26 cellular contexts compared by ENCODE assay signal in genomic region chr2:85867556-85868292, GRCh38.
"Had no signal": no experiment of that assay in that cellular context is flagged by ENCODE, and none has a peak within 500 bp of the region (broad histone marks: within the 10 kb centered on the region; RNA-seq: fewer than 3 reads in every experiment).

No MANE protein-coding gene starts in this region.

- H3K36me3 ChIP-seq: left ventricle myocardium inferior, neutrophil, pancreas, transverse colon, vagina had no signal

- H3K27me3 Mint-ChIP-seq: activated CD4-positive, alpha-beta memory T cell treated with anti-CD3 and anti-CD28 coated beads, Interleukin-2, amount 10 ng/mL, durations not matched to agents 7 days and 5 days; activated naive CD4-positive, alpha-beta T cell treated with anti-CD3 and anti-CD28 coated beads, Interleukin-2, amount 10 ng/mL, durations not matched to agents 7 days and 5 days; activated T-cell treated with anti-CD3 and anti-CD28 coated beads, Interleukin-2, amount 50 U/mL, for 24 hours; naive thymus-derived CD4-positive, alpha-beta T cell; stimulated activated naive CD8-positive, alpha-beta T cell treated with anti-CD3 and anti-CD28 coated beads, Interleukin-15, amount 100 ng/mL, for 72 hours had no signal

- H3K9me3 ChIP-seq: adrenal gland, esophagus muscularis mucosa, gastroesophageal sphincter, heart left ventricle, left ventricle myocardium inferior, neutrophil, pancreas, right lobe of liver, suprapubic skin, transverse colon, vagina had no signal

- H3K27ac ChIP-seq: adrenal gland, esophagus muscularis mucosa, gastroesophageal sphincter, heart left ventricle, left ventricle myocardium inferior, neutrophil, pancreas, right lobe of liver, suprapubic skin, transverse colon, vagina, VCaP had no signal

- DNase-seq: activated CD4-positive, alpha-beta memory T cell treated with anti-CD3 and anti-CD28 coated beads, Interleukin-2, amount 10 ng/mL, durations not matched to agents 7 days and 5 days; activated CD4-positive, alpha-beta T cell treated with anti-CD3 and anti-CD28 coated beads for 4 hours; activated naive CD4-positive, alpha-beta T cell treated with anti-CD3 and anti-CD28 coated beads, Interleukin-2, amount 10 ng/mL, durations not matched to agents 7 days and 5 days; activated T-cell treated with anti-CD3 and anti-CD28 coated beads, Interleukin-2, amount 50 U/mL, for 24 hours; effector CD4-positive, alpha-beta T cell; heart left ventricle; kidney glomerular epithelial cell; left ventricle myocardium inferior; mammary epithelial cell; naive thymus-derived CD4-positive, alpha-beta T cell; pancreas; right lobe of liver; small intestine; stimulated activated CD4-positive, alpha-beta T cell treated with anti-CD3 and anti-CD28 coated beads, Interleukin-15, amount 100 ng/mL, for 24 hours; stimulated activated CD4-positive, alpha-beta T cell treated with anti-CD3 and anti-CD28 coated beads, Interleukin-2, amount 100 ng/mL, for 48 hours; stimulated activated naive CD8-positive, alpha-beta T cell treated with anti-CD3 and anti-CD28 coated beads, Interleukin-15, amount 100 ng/mL, for 72 hours; transverse colon had no signal

- H3K27ac Mint-ChIP-seq: activated CD4-positive, alpha-beta memory T cell treated with anti-CD3 and anti-CD28 coated beads, Interleukin-2, amount 10 ng/mL, durations not matched to agents 7 days and 5 days; activated naive CD4-positive, alpha-beta T cell treated with anti-CD3 and anti-CD28 coated beads, Interleukin-2, amount 10 ng/mL, durations not matched to agents 7 days and 5 days; activated T-cell treated with anti-CD3 and anti-CD28 coated beads, Interleukin-2, amount 50 U/mL, for 24 hours; activated T-helper 2 cell treated with anti-CD3 and anti-CD28 coated beads, Interferon-gamma antibody, Interleukin-2, Interleukin-4, amounts not matched to agents 10 μg/mL and 5 μg/mL and 100 μg/mL, durations not matched to agents 14 hours and 24 hours and 36 hours; stimulated activated naive CD8-positive, alpha-beta T cell treated with anti-CD3 and anti-CD28 coated beads, Interleukin-15, amount 100 ng/mL, for 72 hours; T-helper 1 cell treated with Interleukin-12 subunit alpha and Interleukin-12 subunit beta and Interleukin-4 antibody, amounts not matched to agents 30 μg/mL and 1 μg/mL, for 36 hours had no signal

- H3K4me3 Mint-ChIP-seq: activated CD4-positive, alpha-beta memory T cell treated with anti-CD3 and anti-CD28 coated beads, Interleukin-2, amount 10 ng/mL, durations not matched to agents 7 days and 5 days; activated naive CD4-positive, alpha-beta T cell treated with anti-CD3 and anti-CD28 coated beads, Interleukin-2, amount 10 ng/mL, durations not matched to agents 7 days and 5 days; activated T-cell treated with anti-CD3 and anti-CD28 coated beads, Interleukin-2, amount 50 U/mL, for 24 hours; naive thymus-derived CD4-positive, alpha-beta T cell; stimulated activated naive CD8-positive, alpha-beta T cell treated with anti-CD3 and anti-CD28 coated beads, Interleukin-15, amount 100 ng/mL, for 72 hours; T-helper 1 cell treated with Interleukin-12 subunit alpha and Interleukin-12 subunit beta and Interleukin-4 antibody, amounts not matched to agents 30 μg/mL and 1 μg/mL, for 36 hours had no signal

- H3K27me3 ChIP-seq: adrenal gland, esophagus muscularis mucosa, gastroesophageal sphincter, heart left ventricle, neutrophil, pancreas, right lobe of liver, suprapubic skin, transverse colon, vagina had no signal

- H3K9me3 Mint-ChIP-seq: activated CD4-positive, alpha-beta memory T cell treated with anti-CD3 and anti-CD28 coated beads, Interleukin-2, amount 10 ng/mL, durations not matched to agents 7 days and 5 days; activated naive CD4-positive, alpha-beta T cell treated with anti-CD3 and anti-CD28 coated beads, Interleukin-2, amount 10 ng/mL, durations not matched to agents 7 days and 5 days; activated T-helper 2 cell treated with anti-CD3 and anti-CD28 coated beads, Interferon-gamma antibody, Interleukin-2, Interleukin-4, amounts not matched to agents 10 μg/mL and 5 μg/mL and 100 μg/mL, durations not matched to agents 14 hours and 24 hours and 36 hours; stimulated activated naive CD8-positive, alpha-beta T cell treated with anti-CD3 and anti-CD28 coated beads, Interleukin-15, amount 100 ng/mL, for 72 hours; T-helper 1 cell treated with Interleukin-12 subunit alpha and Interleukin-12 subunit beta and Interleukin-4 antibody, amounts not matched to agents 30 μg/mL and 1 μg/mL, for 36 hours had no signal

- ATAC-seq: gastroesophageal sphincter; heart left ventricle; naive thymus-derived CD4-positive, alpha-beta T cell; right lobe of liver; stimulated activated naive CD8-positive, alpha-beta T cell treated with anti-CD3 and anti-CD28 coated beads, Interleukin-15, amount 100 ng/mL, for 72 hours had no signal

- H3K4me3 ChIP-seq: adrenal gland, esophagus muscularis mucosa, gastroesophageal sphincter, heart left ventricle, left ventricle myocardium inferior, pancreas, right lobe of liver, suprapubic skin, transverse colon, vagina had no signal

- H3K4me1 ChIP-seq: right lobe of liver, vagina had no signal
